Comparison of ENCODE assay signal across 8 cellular contexts in genomic region chr5:32217886-32218396, GRCh38. TPM values are rescaled to one million over a fixed set of nuclear protein-coding genes. Genes with fewer than 3 reads are reported as not detected.
A peak's percentile ranks its signal among the peaks of the same experiment; 100 is the strongest.
DNase-seq lines count a peak whose midpoint lies in the region; ATAC-seq and TF ChIP-seq lines count a peak whose summit lies in the region.

No MANE protein-coding gene starts in this region.

- no peak for TF ChIP-seq CTCF in VCaP (conservative IDR thresholded peaks at IDR 0.05)

- no peaks in the 10 kb centered on the region for H3K27me3 ChIP-seq in MG63

- ATAC-seq in left colon: peak; percentile 24
- no peak for ATAC-seq in GM21526 (IDR thresholded peaks at IDR 0.05; ENCODE audit: low FRiP score, unreplicated experiment)

- DNase-seq in CD1c-positive myeloid dendritic cell (ENCODE audit: extremely low spot score) (peak; percentile 35), left colon (peak in 1 of 2 donors; percentile 52), MG63 (no peak), glomerular visceral epithelial cell (ENCODE audit: extremely low spot score) (no peak)
- no peak for DNase-seq in activated CD4-positive, alpha-beta T cell treated with anti-CD3 and anti-CD28 coated beads for 4 hours

- H3K9me3 ChIP-seq in MG63: no peaks in the 10 kb centered on the region

- no peak for TF ChIP-seq EP300 in Ishikawa (IDR thresholded peaks at IDR 0.05; ENCODE audit: borderline replicate concordance)

- no peak for TF ChIP-seq RAD21 in Ishikawa (IDR thresholded peaks at IDR 0.05; ENCODE audit: low read depth)

- intact Hi-C loops in left colon (cut with DNase I, micrococcal nuclease): no loop called here

- peak overlapping the region; percentile 36 for H3K27ac ChIP-seq in VCaP

- no peak overlapping the region for H3K4me3 ChIP-seq in MG63

- no peaks in the 10 kb centered on the region for H3K36me3 ChIP-seq in MG63

TF ChIP-seq in Ishikawa, 13 proteins besides CTCF, POLR2A, EP300 and RAD21:
- TF ChIP-seq NFIC (IDR thresholded peaks at IDR 0.05) (peak; percentile 69), ZBTB7A (IDR thresholded peaks at IDR 0.05; ENCODE audit: low read depth) (no peak)

RNA-seq across cellular contexts. Expression of gene GOLPH3, which starts 43.8 kb away (rescaled TPM):
- total RNA-seq in left colon: 100 to 1,000 TPM; 123 to 131 TPM
- 66.2 and 97.8 TPM in 2 replicates for total RNA-seq in MG63 (2014; rRNA removed; shearing (Covaris generic); ENCODE audit: low replicate concordance)
